ENCODE assay signal across 8 cellular contexts in the genomic region with DNA sequence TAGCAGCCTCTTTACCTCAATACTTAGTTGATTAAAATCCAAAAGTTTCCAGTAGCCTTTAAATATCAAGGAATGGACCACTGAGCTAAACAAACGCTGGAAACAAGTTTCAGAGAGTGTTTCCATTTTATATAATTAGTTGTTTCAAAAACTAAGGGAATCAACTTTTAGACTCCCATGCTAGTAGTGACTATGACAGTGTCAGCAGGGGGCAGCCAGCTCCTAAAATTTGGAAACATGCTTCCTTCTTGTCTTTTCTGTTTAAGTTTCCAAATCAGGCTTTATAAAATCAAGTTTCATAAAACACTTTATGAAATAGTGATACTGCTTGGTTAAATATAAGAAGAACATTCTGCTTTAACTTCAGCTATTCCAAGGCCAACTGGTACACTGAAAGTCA.
DNase-seq lines count a peak whose midpoint lies in the region; ATAC-seq and TF ChIP-seq lines count a peak whose summit lies in the region.
"Had no signal": no experiment of that assay in that cellular context is flagged by ENCODE, and none has a peak within 500 bp of the region (broad histone marks: within the 10 kb centered on the region; RNA-seq: fewer than 3 reads in every experiment).

No MANE protein-coding gene starts in this region.

- no peaks in the 10 kb centered on the region for H3K36me3 Mint-ChIP-seq in chondrocyte (ENCODE audit: low read depth)
- no peaks in the 10 kb centered on the region for H3K36me3 Mint-ChIP-seq in CD14-positive monocyte

- H3K4me3 Mint-ChIP-seq in chondrocyte (ENCODE audit: unreplicated experiment) (no peak overlapping the region), CD14-positive monocyte (no peak overlapping the region)

- H3K9me3 Mint-ChIP-seq in chondrocyte (ENCODE audit: low read depth) (peaks cover 5% of the 10 kb centered on the region), CD14-positive monocyte (peaks cover 0 to 8% (median 2%) of the 10 kb centered on the region in 7 donors)

- ATAC-seq in GM21723 (IDR thresholded peaks at IDR 0.05; ENCODE audit: unreplicated experiment): no peak

- H3K4me1 Mint-ChIP-seq in chondrocyte (ENCODE audit: low read depth): no peaks in the 10 kb centered on the region
- no peaks in the 10 kb centered on the region for H3K4me1 Mint-ChIP-seq in CD14-positive monocyte

- intact Hi-C loops in CD14-positive monocyte (cut with micrococcal nuclease): no loop called here

- no peak for DNase-seq in GM10266 (ENCODE audit: extremely low spot score)
- peak; percentile 12 for DNase-seq in NCI-H1694 (lab: John Stamatoyannopoulos, UW)
- no peak for DNase-seq in chondrocyte (ENCODE audit: low spot score)
- DNase-seq in nucleus accumbens (lab: John Stamatoyannopoulos, UW): peak in 46 of 56 donors; percentile 0 to 86 (median 22)
- no peak for DNase-seq in CD14-positive monocyte (ENCODE audit: low spot score)
- no peak for DNase-seq in activated gamma-delta T cell treated with Interleukin-2 at 50 U/mL for 16 hours
- DNase-seq: Peyer's patch had no signal

- H3K27me3 Mint-ChIP-seq in chondrocyte (ENCODE audit: low read depth) (no peaks in the 10 kb centered on the region), CD14-positive monocyte (ENCODE audit: low read depth in 3 of 3) (no peaks in the 10 kb centered on the region)

- TF ChIP-seq CTCF in GM10266 (IDR thresholded peaks at IDR 0.05; ENCODE audit: control insufficient read depth, insufficient read depth, low read depth, missing control alignments) (peak; percentile 32), chondrocyte (IDR thresholded peaks at IDR 0.05) (peak; percentile 87), CD14-positive monocyte (IDR thresholded peaks at IDR 0.05) (no peak)

- H3K27ac Mint-ChIP-seq in chondrocyte (ENCODE audit: unreplicated experiment) (no peak overlapping the region), CD14-positive monocyte (no peak overlapping the region)

Comparison
In these comparisons a context has a peak if more than half of its experiments do, and no peak if none do; other contexts are left out.
1. DNase-seq: peak in NCI-H1694 (single experiment) and nucleus accumbens (46 of 56); none in GM10266 (single experiment), chondrocyte (single experiment), CD14-positive monocyte (single experiment) and activated gamma-delta T cell treated with Interleukin-2 at 50 U/mL for 16 hours (single experiment).